Comparison of ENCODE assay signal across 1 cellular context in the genomic region with DNA sequence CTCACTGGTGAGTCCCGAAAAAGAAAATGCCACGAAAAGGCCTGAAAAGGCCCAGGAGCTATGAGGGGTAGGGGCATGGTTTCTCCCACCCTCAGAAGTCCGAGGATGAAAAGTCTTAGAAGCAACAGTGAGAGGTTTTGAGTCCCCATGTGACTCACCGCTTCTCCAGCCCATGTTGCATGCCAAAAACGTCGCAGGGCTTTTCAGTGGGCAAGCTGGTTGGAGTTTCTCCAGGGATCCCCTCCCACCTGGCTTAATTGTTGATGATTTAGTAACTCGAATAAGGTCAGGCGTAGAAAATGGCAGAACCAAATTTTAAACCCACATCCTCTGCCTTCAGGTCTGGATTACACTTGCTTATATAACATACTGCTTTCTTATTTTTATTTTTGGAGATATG.
TF ChIP-seq lines count a peak whose summit lies in the region.

No MANE protein-coding gene starts in this region.

TF ChIP-seq in H1, 55 proteins besides CTCF, POLR2A, EP300 and RAD21 (continued from another document):
- no peak for TF ChIP-seq TEAD4 (IDR thresholded peaks at IDR 0.05; ENCODE audit: low read depth, low read length)
